In the genomic region with DNA sequence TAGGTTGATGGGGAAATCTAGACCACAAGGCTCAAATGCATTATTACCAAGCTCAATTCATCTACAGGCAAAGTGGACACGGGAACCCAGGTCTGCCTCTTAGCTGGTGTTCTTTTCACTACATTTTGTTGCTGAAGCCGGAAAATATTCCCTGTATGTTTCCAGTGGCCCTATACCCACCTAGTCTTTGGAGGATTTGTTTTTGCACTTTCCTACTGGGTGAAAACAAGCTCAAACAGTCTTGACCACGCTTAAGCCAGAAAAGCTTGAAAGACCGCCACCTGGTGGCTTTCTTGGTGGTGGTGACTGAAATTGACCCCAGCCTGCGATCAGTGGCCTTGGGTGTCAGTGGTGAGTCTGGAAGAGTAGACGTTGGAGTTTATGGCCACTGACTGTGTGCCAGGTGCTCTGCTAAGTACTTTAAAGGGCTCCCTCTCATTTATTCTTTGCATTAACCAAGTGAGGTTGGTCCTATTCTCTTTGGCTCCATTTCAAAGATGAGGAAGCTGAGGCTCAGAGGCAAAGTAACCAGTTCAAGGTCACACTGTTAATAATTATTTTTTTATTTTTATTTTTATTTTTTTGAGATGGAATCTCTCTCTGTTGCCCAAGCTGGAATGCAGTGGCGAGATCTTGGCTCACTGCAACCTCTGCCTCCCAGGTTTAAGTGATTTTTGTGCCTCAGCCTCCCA, we compare ENCODE assay signal across 1 cellular context.
TF ChIP-seq lines count a peak whose summit lies in the region.

No MANE protein-coding gene starts in this region.

TF ChIP-seq in GM23338, 12 proteins besides CTCF, POLR2A, EP300 and RAD21 (continued from another document):
- TF ChIP-seq, protein P1, sequence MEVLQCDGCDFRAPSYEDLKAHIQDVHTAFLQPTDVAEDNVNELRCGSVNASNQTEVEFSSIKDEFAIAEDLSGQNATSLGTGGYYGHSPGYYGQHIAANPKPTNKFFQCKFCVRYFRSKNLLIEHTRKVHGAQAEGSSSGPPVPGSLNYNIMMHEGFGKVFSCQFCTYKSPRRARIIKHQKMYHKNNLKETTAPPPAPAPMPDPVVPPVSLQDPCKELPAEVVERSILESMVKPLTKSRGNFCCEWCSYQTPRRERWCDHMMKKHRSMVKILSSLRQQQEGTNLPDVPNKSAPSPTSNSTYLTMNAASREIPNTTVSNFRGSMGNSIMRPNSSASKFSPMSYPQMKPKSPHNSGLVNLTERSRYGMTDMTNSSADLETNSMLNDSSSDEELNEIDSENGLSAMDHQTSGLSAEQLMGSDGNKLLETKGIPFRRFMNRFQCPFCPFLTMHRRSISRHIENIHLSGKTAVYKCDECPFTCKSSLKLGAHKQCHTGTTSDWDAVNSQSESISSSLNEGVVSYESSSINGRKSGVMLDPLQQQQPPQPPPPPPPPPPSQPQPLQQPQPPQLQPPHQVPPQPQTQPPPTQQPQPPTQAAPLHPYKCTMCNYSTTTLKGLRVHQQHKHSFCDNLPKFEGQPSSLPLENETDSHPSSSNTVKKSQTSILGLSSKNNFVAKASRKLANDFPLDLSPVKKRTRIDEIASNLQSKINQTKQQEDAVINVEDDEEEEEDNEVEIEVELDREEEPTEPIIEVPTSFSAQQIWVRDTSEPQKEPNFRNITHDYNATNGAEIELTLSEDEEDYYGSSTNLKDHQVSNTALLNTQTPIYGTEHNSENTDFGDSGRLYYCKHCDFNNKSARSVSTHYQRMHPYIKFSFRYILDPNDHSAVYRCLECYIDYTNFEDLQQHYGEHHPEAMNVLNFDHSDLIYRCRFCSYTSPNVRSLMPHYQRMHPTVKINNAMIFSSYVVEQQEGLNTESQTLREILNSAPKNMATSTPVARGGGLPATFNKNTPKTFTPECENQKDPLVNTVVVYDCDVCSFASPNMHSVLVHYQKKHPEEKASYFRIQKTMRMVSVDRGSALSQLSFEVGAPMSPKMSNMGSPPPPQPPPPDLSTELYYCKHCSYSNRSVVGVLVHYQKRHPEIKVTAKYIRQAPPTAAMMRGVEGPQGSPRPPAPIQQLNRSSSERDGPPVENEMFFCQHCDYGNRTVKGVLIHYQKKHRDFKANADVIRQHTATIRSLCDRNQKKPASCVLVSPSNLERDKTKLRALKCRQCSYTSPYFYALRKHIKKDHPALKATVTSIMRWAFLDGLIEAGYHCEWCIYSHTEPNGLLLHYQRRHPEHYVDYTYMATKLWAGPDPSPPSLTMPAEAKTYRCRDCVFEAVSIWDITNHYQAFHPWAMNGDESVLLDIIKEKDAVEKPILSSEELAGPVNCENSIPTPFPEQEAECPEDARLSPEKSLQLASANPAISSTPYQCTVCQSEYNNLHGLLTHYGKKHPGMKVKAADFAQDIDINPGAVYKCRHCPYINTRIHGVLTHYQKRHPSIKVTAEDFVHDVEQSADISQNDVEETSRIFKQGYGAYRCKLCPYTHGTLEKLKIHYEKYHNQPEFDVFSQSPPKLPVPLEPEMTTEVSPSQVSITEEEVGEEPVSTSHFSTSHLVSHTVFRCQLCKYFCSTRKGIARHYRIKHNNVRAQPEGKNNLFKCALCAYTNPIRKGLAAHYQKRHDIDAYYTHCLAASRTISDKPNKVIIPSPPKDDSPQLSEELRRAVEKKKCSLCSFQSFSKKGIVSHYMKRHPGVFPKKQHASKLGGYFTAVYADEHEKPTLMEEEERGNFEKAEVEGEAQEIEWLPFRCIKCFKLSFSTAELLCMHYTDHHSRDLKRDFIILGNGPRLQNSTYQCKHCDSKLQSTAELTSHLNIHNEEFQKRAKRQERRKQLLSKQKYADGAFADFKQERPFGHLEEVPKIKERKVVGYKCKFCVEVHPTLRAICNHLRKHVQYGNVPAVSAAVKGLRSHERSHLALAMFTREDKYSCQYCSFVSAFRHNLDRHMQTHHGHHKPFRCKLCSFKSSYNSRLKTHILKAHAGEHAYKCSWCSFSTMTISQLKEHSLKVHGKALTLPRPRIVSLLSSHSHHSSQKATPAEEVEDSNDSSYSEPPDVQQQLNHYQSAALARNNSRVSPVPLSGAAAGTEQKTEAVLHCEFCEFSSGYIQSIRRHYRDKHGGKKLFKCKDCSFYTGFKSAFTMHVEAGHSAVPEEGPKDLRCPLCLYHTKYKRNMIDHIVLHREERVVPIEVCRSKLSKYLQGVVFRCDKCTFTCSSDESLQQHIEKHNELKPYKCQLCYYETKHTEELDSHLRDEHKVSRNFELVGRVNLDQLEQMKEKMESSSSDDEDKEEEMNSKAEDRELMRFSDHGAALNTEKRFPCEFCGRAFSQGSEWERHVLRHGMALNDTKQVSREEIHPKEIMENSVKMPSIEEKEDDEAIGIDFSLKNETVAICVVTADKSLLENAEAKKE (CRISPR knock-in tag; IDR thresholded peaks at IDR 0.05) = no peak
- no peak for TF ChIP-seq POLR2AphosphoS5 (IDR thresholded peaks at IDR 0.05; ENCODE audit: low read depth)
